ENCODE assay signal across 13 cellular contexts in the genomic region with DNA sequence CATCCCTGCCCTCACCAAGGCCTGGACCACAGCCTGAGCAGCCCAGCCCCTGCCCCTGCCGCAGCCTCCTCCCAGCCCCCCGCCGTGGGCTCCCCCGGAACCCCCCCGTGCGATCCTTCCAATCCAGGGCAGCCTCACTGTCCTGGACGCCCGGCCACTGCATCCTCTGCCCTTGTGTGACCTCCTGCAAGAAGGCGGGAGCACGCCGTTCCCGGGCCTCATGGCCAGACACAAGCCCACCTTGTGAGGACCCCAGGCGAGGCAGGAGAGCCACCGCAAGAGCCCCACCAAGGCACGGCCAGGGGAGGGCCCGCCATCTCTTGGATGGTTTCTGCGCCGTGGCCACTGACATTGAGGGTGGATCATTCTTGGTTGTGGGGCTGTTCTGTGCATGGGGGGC. TPM values are rescaled to one million over a fixed set of nuclear protein-coding genes. Genes with fewer than 3 reads are reported as not detected.
DNase-seq lines count a peak whose midpoint lies in the region; ATAC-seq and TF ChIP-seq lines count a peak whose summit lies in the region.
"Had no signal": no experiment of that assay in that cellular context is flagged by ENCODE, and none has a peak within 500 bp of the region (broad histone marks: within the 10 kb centered on the region; RNA-seq: fewer than 3 reads in every experiment).

No MANE protein-coding gene starts in this region.

- H3K36me3 ChIP-seq in breast epithelium (no peaks in the 10 kb centered on the region), liver (ENCODE audit: control insufficient read depth in 4 of 4, insufficient read depth in 3 of 4, low read depth in 1 of 4, low read length in 3 of 4) (no peaks in the 10 kb centered on the region), upper lobe of left lung (no peaks in the 10 kb centered on the region)
- H3K36me3 ChIP-seq: BE2C, SJCRH30 had no signal

- no peak for TF ChIP-seq POLR2A in breast epithelium (IDR thresholded peaks at IDR 0.05)
- no peak for TF ChIP-seq POLR2A in upper lobe of left lung (IDR thresholded peaks at IDR 0.05)

- H3K9me3 ChIP-seq in breast epithelium = no peaks in the 10 kb centered on the region
- H3K9me3 ChIP-seq in liver (ENCODE audit: control insufficient read depth in 4 of 4, low read length in 3 of 4) = no peaks in the 10 kb centered on the region
- H3K9me3 ChIP-seq in upper lobe of left lung = no peaks in the 10 kb centered on the region
- H3K9me3 ChIP-seq: BE2C, psoas muscle, SJCRH30 had no signal

- H3K27ac ChIP-seq in breast epithelium (peak overlapping the region; percentile 21 to 80), liver (ENCODE audit: low read depth in 1 of 2, low read length in 2 of 2) (peak overlapping the region; percentile 59 to 71), upper lobe of left lung (peak overlapping the region; percentile 55 to 89 (median 75))
- H3K27ac ChIP-seq: psoas muscle had no signal

- CTCF ChIA-PET in MCF 10A (lab: Yijun Ruan, JAX) = no interaction called here

- H3K4me1 ChIP-seq in breast epithelium (peaks cover 24 to 30% of the 10 kb centered on the region in 2 donors), liver (ENCODE audit: control insufficient read depth in 4 of 4, insufficient read depth in 4 of 4, low read length in 3 of 4) (peaks cover 0 to 11% (median 3%) of the 10 kb centered on the region in 4 donors), upper lobe of left lung (peaks cover 52 to 56% (median 54%) of the 10 kb centered on the region in 4 donors)

- TF ChIP-seq RAD21 in liver (IDR thresholded peaks at IDR 0.05) = no peak

- POLR2A ChIA-PET in MCF 10A (lab: Yijun Ruan, JAX) = no interaction called here

- TF ChIP-seq EP300 in upper lobe of left lung (IDR thresholded peaks at IDR 0.05) = no peak

- TF ChIP-seq CTCF in breast epithelium (IDR thresholded peaks at IDR 0.05) (no peak), MCF 10A (IDR thresholded peaks at IDR 0.05; ENCODE audit: unreplicated experiment) (no peak), liver (IDR thresholded peaks at IDR 0.05; ENCODE audit: low read depth, low read length, missing input control) (no peak), upper lobe of left lung (IDR thresholded peaks at IDR 0.05) (no peak)

- no peak for DNase-seq in breast epithelium (ENCODE audit: low spot score in 2 of 2)
- DNase-seq in MCF 10A (ENCODE audit: unreplicated experiment) = no peak
- DNase-seq in upper lobe of left lung = peak in 1 of 2 donors; percentile 71
- DNase-seq in NCI-H446 treated with DMSO at 0.1 percent for 48 hours (lab: John Stamatoyannopoulos, UW) = no peak
- DNase-seq in HPDE6-E6E7 (ENCODE audit: extremely low spot score) = no peak
- DNase-seq: BE2C had no signal

- 29% methylated on average over 18 of the region's 18 CpGs for WGBS in liver
- WGBS in upper lobe of left lung, 2 donors = 28 to 56% methylated on average over 3 to 15 of the region's 18 CpGs

- no peaks in the 10 kb centered on the region for H3K27me3 Mint-ChIP-seq in MCF 10A (ENCODE audit: insufficient read depth, unreplicated experiment)
- H3K27me3 Mint-ChIP-seq in activated T-helper 17 cell treated with anti-CD3 and anti-CD28 coated beads, Interleukin-2, amount 50 U/mL, for 72 hours = no peaks in the 10 kb centered on the region

- H3K27me3 ChIP-seq in breast epithelium = no peaks in the 10 kb centered on the region
- H3K27me3 ChIP-seq in liver (ENCODE audit: control insufficient read depth in 4 of 4, insufficient read depth in 4 of 4, low read length in 3 of 4) = no peaks in the 10 kb centered on the region
- H3K27me3 ChIP-seq in upper lobe of left lung = no peaks in the 10 kb centered on the region
- H3K27me3 ChIP-seq: BE2C, SJCRH30 had no signal

- peaks cover 9% of the 10 kb centered on the region for H3K4me1 Mint-ChIP-seq in MCF 10A (ENCODE audit: insufficient read depth, unreplicated experiment)
- H3K4me1 Mint-ChIP-seq in activated T-helper 17 cell treated with anti-CD3 and anti-CD28 coated beads, Interleukin-2, amount 50 U/mL, for 72 hours = peaks cover 19% of the 10 kb centered on the region

- no peaks in the 10 kb centered on the region for H3K36me3 Mint-ChIP-seq in MCF 10A (ENCODE audit: insufficient read depth, unreplicated experiment)
- H3K36me3 Mint-ChIP-seq in activated T-helper 17 cell treated with anti-CD3 and anti-CD28 coated beads, Interleukin-2, amount 50 U/mL, for 72 hours (ENCODE audit: low read depth) = no peaks in the 10 kb centered on the region

- H3K4me3 ChIP-seq in breast epithelium (peak overlapping the region in 1 of 3 donors; percentile 20), liver (ENCODE audit: low read depth in 1 of 3, low read length in 3 of 3) (no peak overlapping the region), upper lobe of left lung (peak overlapping the region in 2 of 4 donors; percentile 17)
- H3K4me3 ChIP-seq: psoas muscle, SJCRH30 had no signal

- H3K9ac ChIP-seq in liver (ENCODE audit: low read depth in 1 of 2, low read length in 2 of 2) = no peak overlapping the region

- intact Hi-C loops in breast epithelium (cut with DNase I; ENCODE audit: low total_unique reads) (no loop called here), MCF 10A (cut with micrococcal nuclease) (no loop called here)

- H3K27ac Mint-ChIP-seq in MCF 10A (ENCODE audit: low read depth, unreplicated experiment) = no peak overlapping the region
- peak overlapping the region; percentile 93 for H3K27ac Mint-ChIP-seq in activated T-helper 17 cell treated with anti-CD3 and anti-CD28 coated beads, Interleukin-2, amount 50 U/mL, for 72 hours

- no TSS peak for BruUV-seq in MCF 10A (replicated peaks; lab: Mats Ljungman, UMichigan)

- no peak for ATAC-seq in activated T-helper 17 cell treated with anti-CD3 and anti-CD28 coated beads, Interleukin-2, amount 50 U/mL, for 72 hours (replicated peaks)
- ATAC-seq in upper lobe of left lung (ENCODE audit: low FRiP score in 2 of 2) (no peak), GM18873 (IDR thresholded peaks at IDR 0.05; ENCODE audit: low FRiP score, unreplicated experiment) (no peak)
- ATAC-seq: psoas muscle had no signal

- no peaks in the 10 kb centered on the region for H3K9me3 Mint-ChIP-seq in MCF 10A (ENCODE audit: unreplicated experiment)
- no peaks in the 10 kb centered on the region for H3K9me3 Mint-ChIP-seq in activated T-helper 17 cell treated with anti-CD3 and anti-CD28 coated beads, Interleukin-2, amount 50 U/mL, for 72 hours

- no peak overlapping the region for H3K4me3 Mint-ChIP-seq in MCF 10A (ENCODE audit: unreplicated experiment)
- peak overlapping the region; percentile 81 for H3K4me3 Mint-ChIP-seq in activated T-helper 17 cell treated with anti-CD3 and anti-CD28 coated beads, Interleukin-2, amount 50 U/mL, for 72 hours

TF ChIP-seq in liver, 16 proteins besides CTCF, POLR2A, EP300 and RAD21:
- TF ChIP-seq, protein P1, sequence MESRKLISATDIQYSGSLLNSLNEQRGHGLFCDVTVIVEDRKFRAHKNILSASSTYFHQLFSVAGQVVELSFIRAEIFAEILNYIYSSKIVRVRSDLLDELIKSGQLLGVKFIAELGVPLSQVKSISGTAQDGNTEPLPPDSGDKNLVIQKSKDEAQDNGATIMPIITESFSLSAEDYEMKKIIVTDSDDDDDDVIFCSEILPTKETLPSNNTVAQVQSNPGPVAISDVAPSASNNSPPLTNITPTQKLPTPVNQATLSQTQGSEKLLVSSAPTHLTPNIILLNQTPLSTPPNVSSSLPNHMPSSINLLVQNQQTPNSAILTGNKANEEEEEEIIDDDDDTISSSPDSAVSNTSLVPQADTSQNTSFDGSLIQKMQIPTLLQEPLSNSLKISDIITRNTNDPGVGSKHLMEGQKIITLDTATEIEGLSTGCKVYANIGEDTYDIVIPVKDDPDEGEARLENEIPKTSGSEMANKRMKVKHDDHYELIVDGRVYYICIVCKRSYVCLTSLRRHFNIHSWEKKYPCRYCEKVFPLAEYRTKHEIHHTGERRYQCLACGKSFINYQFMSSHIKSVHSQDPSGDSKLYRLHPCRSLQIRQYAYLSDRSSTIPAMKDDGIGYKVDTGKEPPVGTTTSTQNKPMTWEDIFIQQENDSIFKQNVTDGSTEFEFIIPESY (IDR thresholded peaks at IDR 0.05) = no peak
- TF ChIP-seq HNF4A (conservative IDR thresholded peaks at IDR 0.05) = no peak
- TF ChIP-seq HNF4G (IDR thresholded peaks at IDR 0.05) = no peak
- TF ChIP-seq RXRA (IDR thresholded peaks at IDR 0.05) = peak in 1 of 2 donors; percentile 2

RNA-seq across cellular contexts. Expression of a gene that starts 7.8 kb away (rescaled TPM):
- total RNA-seq in breast epithelium = 10 to 100 TPM in 1 of 3 donors, 1 to 10 TPM in 2; 5.0 to 16.4 (median 9.1) TPM
- total RNA-seq in MCF 10A (2022) = 1.7 and 2.4 TPM in 2 replicates
- 10 to 100 TPM; 42.6 to 48.8 TPM for total RNA-seq in activated T-helper 17 cell treated with anti-CD3 and anti-CD28 coated beads, Interleukin-2, amount 50 U/mL, for 72 hours
- 1 to 10 TPM; 2.8 to 2.9 TPM for total RNA-seq in liver
- 1 to 10 TPM in 1 of 2 donors, under 1 TPM in 1; 0.22 to 2.4 TPM for polyA plus RNA-seq in liver
- total RNA-seq in upper lobe of left lung = 10 to 100 TPM; 30.6 to 62.9 (median 45.2) TPM

RNA-seq across cellular contexts. Expression of a gene that starts 35.6 kb away (rescaled TPM):
- total RNA-seq in breast epithelium = not detected
- not detected in 2 replicates for total RNA-seq in MCF 10A (2022)
- not detected for total RNA-seq in activated T-helper 17 cell treated with anti-CD3 and anti-CD28 coated beads, Interleukin-2, amount 50 U/mL, for 72 hours
- total RNA-seq in liver = not detected
- not detected for polyA plus RNA-seq in liver
- not detected for total RNA-seq in upper lobe of left lung
- total RNA-seq: activated CD8-positive, alpha-beta memory T cell treated with anti-CD3 and anti-CD28 coated beads for 36 hours; fibroblast of villous mesenchyme; psoas muscle; SJCRH30 had no signal
- polyA plus RNA-seq: psoas muscle had no signal

RNA-seq across cellular contexts. Expression of a gene that starts 43.6 kb away (rescaled TPM):
- total RNA-seq in breast epithelium (10 to 100 TPM; 20.8 to 36.4 (median 28.4) TPM), MCF 10A (2022) (15.4 and 18.0 TPM in 2 replicates), liver (10 to 100 TPM; 16.5 to 20.7 TPM), upper lobe of left lung (10 to 100 TPM; 23.9 to 68.3 (median 31.0) TPM)
- total RNA-seq in activated T-helper 17 cell treated with anti-CD3 and anti-CD28 coated beads, Interleukin-2, amount 50 U/mL, for 72 hours = 10 to 100 TPM; 34.0 to 42.8 TPM
- 10 to 100 TPM in 1 of 2 donors, 1 to 10 TPM in 1; 10.0 to 16.9 TPM for polyA plus RNA-seq in liver

RNA-seq across cellular contexts. Expression of a gene that starts 47.0 kb away (rescaled TPM):
- total RNA-seq in breast epithelium (10 to 100 TPM; 13.4 to 22.7 (median 13.8) TPM), MCF 10A (2022) (16.7 and 23.9 TPM in 2 replicates), liver (1 to 10 TPM; 2.6 to 5.9 TPM), upper lobe of left lung (10 to 100 TPM; 18.0 to 51.3 (median 23.9) TPM)
- total RNA-seq in activated T-helper 17 cell treated with anti-CD3 and anti-CD28 coated beads, Interleukin-2, amount 50 U/mL, for 72 hours = 10 to 100 TPM; 11.2 to 15.3 TPM
- polyA plus RNA-seq in liver = 1 to 10 TPM; 2.1 to 4.6 TPM
